ENCODE assay signal across 13 cellular contexts in the genomic region with DNA sequence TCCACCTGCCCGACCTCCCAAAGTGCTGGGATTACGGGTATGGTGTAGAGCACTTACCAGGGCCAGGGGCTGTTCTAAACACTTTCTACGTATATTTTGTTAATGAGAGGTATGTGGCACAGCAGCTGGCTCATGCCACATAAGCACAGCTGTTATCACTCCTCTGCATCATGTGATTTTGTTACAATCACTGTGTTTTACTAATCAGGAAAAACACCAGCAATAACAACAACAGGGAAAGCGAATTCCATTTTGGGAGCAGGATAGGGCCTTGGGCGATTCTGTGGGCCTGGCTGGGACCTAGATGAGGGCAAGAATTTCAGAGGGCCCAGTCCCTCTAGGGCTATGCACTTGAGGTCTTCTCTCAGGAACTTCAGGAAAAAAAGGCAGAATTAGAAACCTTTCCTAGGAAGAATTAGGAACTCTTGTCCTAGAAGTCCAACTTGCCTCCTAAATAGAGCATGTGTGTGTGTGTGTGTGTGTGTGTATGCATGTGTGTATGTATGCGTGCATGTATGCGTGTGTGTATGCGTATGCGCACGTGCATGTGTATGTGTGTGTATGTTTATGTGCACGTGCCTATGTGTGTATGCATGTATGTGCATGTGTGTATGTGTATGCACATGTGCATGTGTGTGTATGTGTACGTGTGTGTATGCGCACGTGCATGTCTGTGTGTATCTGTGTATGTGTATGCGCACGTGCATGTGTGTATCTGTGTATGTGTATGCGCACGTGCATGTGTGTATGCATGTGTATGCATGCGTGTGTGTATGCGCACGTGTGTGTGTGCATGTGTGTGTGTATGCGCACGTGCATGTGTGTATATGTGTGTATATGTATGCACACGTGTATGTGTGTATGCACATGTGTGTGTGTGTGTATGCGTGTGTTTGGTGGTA. TPM values are rescaled to one million over a fixed set of nuclear protein-coding genes. Genes with fewer than 3 reads are reported as not detected.
DNase-seq lines count a peak whose midpoint lies in the region; ATAC-seq, FAIRE-seq and TF ChIP-seq lines count a peak whose summit lies in the region.
"Had no signal": no experiment of that assay in that cellular context is flagged by ENCODE, and none has a peak within 500 bp of the region (broad histone marks: within the 10 kb centered on the region; RNA-seq: fewer than 3 reads in every experiment).

No MANE protein-coding gene starts in this region.

- H3K9me3 ChIP-seq in T-helper 17 cell (ENCODE audit: control insufficient read depth, low read length, poor library complexity, severe bottlenecking) = no peaks in the 10 kb centered on the region
- H3K9me3 ChIP-seq: neutrophil, spleen had no signal

- FAIRE-seq in GM12891 (lab: Jason Lieb, UNC) = peak; percentile 90
- FAIRE-seq: D721Med had no signal

- intact Hi-C loops in sciatic nerve (cut with DNase I) = no loop called here

- DNase-seq in GM12891 (ENCODE audit: insufficient read length, low spot score) (no peak), T-helper 17 cell (no peak), glutamatergic neuron (no peak), sciatic nerve (ENCODE audit: low spot score) (no peak), glomerular visceral epithelial cell (ENCODE audit: extremely low spot score) (no peak)
- DNase-seq: activated CD8-positive, alpha-beta memory T cell treated with anti-CD3 and anti-CD28 coated beads, Interleukin-2, amount 10 ng/mL, durations not matched to agents 7 days and 5 days; activated naive CD4-positive, alpha-beta T cell treated with Interleukin-2 at 50 U/mL for 16 hours had no signal

- H3K4me3 Mint-ChIP-seq in T-helper 17 cell = no peak overlapping the region
- H3K4me3 Mint-ChIP-seq in glutamatergic neuron (ENCODE audit: unreplicated experiment) = no peak overlapping the region
- H3K4me3 Mint-ChIP-seq: activated CD8-positive, alpha-beta memory T cell treated with anti-CD3 and anti-CD28 coated beads, Interleukin-2, amount 10 ng/mL, durations not matched to agents 7 days and 5 days had no signal

- TF ChIP-seq POLR2A in GM12891 (IDR thresholded peaks at IDR 0.05; ENCODE audit: low read depth, low read length) = no peak

- no peak for TF ChIP-seq CTCF in glutamatergic neuron (IDR thresholded peaks at IDR 0.05; ENCODE audit: partially characterized antibody, unreplicated experiment)

- H3K27ac Mint-ChIP-seq in T-helper 17 cell (peak overlapping the region; percentile 59), glutamatergic neuron (ENCODE audit: unreplicated experiment) (peak overlapping the region; percentile 89)
- H3K27ac Mint-ChIP-seq: activated CD8-positive, alpha-beta memory T cell treated with anti-CD3 and anti-CD28 coated beads, Interleukin-2, amount 10 ng/mL, durations not matched to agents 7 days and 5 days had no signal

- peaks cover 6% of the 10 kb centered on the region for H3K9me3 Mint-ChIP-seq in glutamatergic neuron (ENCODE audit: unreplicated experiment)

- H3K4me1 Mint-ChIP-seq in T-helper 17 cell (peaks cover 3% of the 10 kb centered on the region), glutamatergic neuron (ENCODE audit: low read depth, unreplicated experiment) (peaks cover 23% of the 10 kb centered on the region)

- H3K36me3 Mint-ChIP-seq in T-helper 17 cell (ENCODE audit: low read depth) (no peaks in the 10 kb centered on the region), glutamatergic neuron (ENCODE audit: unreplicated experiment) (no peaks in the 10 kb centered on the region)
- H3K36me3 Mint-ChIP-seq: activated CD8-positive, alpha-beta memory T cell treated with anti-CD3 and anti-CD28 coated beads, Interleukin-2, amount 10 ng/mL, durations not matched to agents 7 days and 5 days had no signal

- H3K27me3 Mint-ChIP-seq in T-helper 17 cell (peaks cover 6% of the 10 kb centered on the region), glutamatergic neuron (ENCODE audit: unreplicated experiment) (peaks cover 7% of the 10 kb centered on the region)

- ATAC-seq in T-helper 17 cell = no peak
- ATAC-seq in sciatic nerve = peak; percentile 6
- ATAC-seq in HG02571 (IDR thresholded peaks at IDR 0.05; ENCODE audit: unreplicated experiment) = no peak
- ATAC-seq in GM18870 (IDR thresholded peaks at IDR 0.05; ENCODE audit: unreplicated experiment) = no peak
- no peak for ATAC-seq in HG02852 (IDR thresholded peaks at IDR 0.05; ENCODE audit: unreplicated experiment)
- ATAC-seq: activated CD8-positive, alpha-beta memory T cell treated with anti-CD3 and anti-CD28 coated beads, Interleukin-2, amount 10 ng/mL, durations not matched to agents 7 days and 5 days had no signal

TF ChIP-seq in GM12891, 5 proteins besides CTCF, POLR2A, EP300 and RAD21:
- TF ChIP-seq PAX5 (IDR thresholded peaks at IDR 0.05; ENCODE audit: insufficient read depth, low read length, severe bottlenecking) = no peak
- peak; percentile 35; the same call in 1 of the 2 replicates for TF ChIP-seq POU2F2 (IDR thresholded peaks at IDR 0.05; ENCODE audit: low read depth, low read length)

RNA-seq across cellular contexts. Expression of gene CORO1C, which starts 41.8 kb away (rescaled TPM):
- polyA plus RNA-seq in GM12891 (2012; ENCODE audit: low read depth, missing spikeins) = 61.9 TPM
- 10 to 100 TPM; 13.3 to 61.1 TPM for total RNA-seq in T-helper 17 cell
- 285 TPM for total RNA-seq in glutamatergic neuron (ENCODE audit: unreplicated experiment)
- total RNA-seq in sciatic nerve = 194 TPM
